13 cellular contexts compared by ENCODE assay signal in genomic region chr3:102512734-102513518, GRCh38.
DNase-seq lines count a peak whose midpoint lies in the region; TF ChIP-seq lines count a peak whose summit lies in the region.
"Had no signal": no experiment of that assay in that cellular context is flagged by ENCODE, and none has a peak within 500 bp of the region (broad histone marks: within the 10 kb centered on the region; RNA-seq: fewer than 3 reads in every experiment).

No MANE protein-coding gene starts in this region.

- H2AFZ ChIP-seq in mammary epithelial cell (ENCODE audit: low read depth, low read length) (no peak overlapping the region), GM23248 (no peak overlapping the region)

- H3F3A ChIP-seq in GM23248 (ENCODE audit: insufficient read depth), result no peaks in the 10 kb centered on the region

- H3K36me3 Mint-ChIP-seq in MCF 10A (ENCODE audit: insufficient read depth, unreplicated experiment), result no peaks in the 10 kb centered on the region

- H3K9me2 ChIP-seq in GM23248 (ENCODE audit: insufficient read depth), result no peaks in the 10 kb centered on the region

- no peak overlapping the region for H3K27ac Mint-ChIP-seq in MCF 10A (ENCODE audit: low read depth, unreplicated experiment)

- intact Hi-C loops in MCF 10A (cut with micrococcal nuclease), result no loop called here
- intact Hi-C loops in breast epithelium (cut with DNase I; ENCODE audit: low total_unique reads), result no loop called here
- intact Hi-C loops in mammary epithelial cell (cut with micrococcal nuclease), result no loop called here
- intact Hi-C loops in esophagus muscularis mucosa (cut with DNase I), result no loop called here

- POLR2A ChIA-PET in MCF 10A (lab: Yijun Ruan, JAX), result interaction anchor here (0.6 to 1.1 kb wide), 3 partner anchors 14 to 181 kb away, joined by 3 to 4 read pairs (median 4); no protein-coding TSS in a partner anchor

- H3K9me3 ChIP-seq in breast epithelium (no peaks in the 10 kb centered on the region), mammary epithelial cell (replicated peaks; ENCODE audit: insufficient read depth, low read length) (no peaks in the 10 kb centered on the region), esophagus muscularis mucosa (no peaks in the 10 kb centered on the region), MG63 (no peaks in the 10 kb centered on the region), GM23248 (ENCODE audit: low read depth) (no peaks in the 10 kb centered on the region)
- H3K9me3 ChIP-seq: mucosa of descending colon had no signal

- H3K4me2 ChIP-seq in mammary epithelial cell (ENCODE audit: insufficient read depth, low read depth, low read length) (no peak overlapping the region), GM23248 (ENCODE audit: unreplicated experiment) (no peak overlapping the region)

- H3K27ac ChIP-seq in breast epithelium, result no peak overlapping the region
- H3K27ac ChIP-seq in mammary epithelial cell (ENCODE audit: insufficient read depth, low read depth, low read length), result no peak overlapping the region
- no peak overlapping the region for H3K27ac ChIP-seq in esophagus muscularis mucosa (replicated peaks in 1 of 4)
- no peak overlapping the region for H3K27ac ChIP-seq in caudate nucleus (ENCODE audit: low read depth, low read length)
- H3K27ac ChIP-seq in GM23248, result no peak overlapping the region
- H3K27ac ChIP-seq: cardiac muscle cell had no signal

- no peaks in the 10 kb centered on the region for H3K79me2 ChIP-seq in mammary epithelial cell (ENCODE audit: insufficient read depth, low read length)
- H3K79me2 ChIP-seq in GM23248 (ENCODE audit: insufficient read depth), result no peaks in the 10 kb centered on the region

- no peaks in the 10 kb centered on the region for H3K4me1 Mint-ChIP-seq in MCF 10A (ENCODE audit: insufficient read depth, unreplicated experiment)

- in situ Hi-C loops in mammary epithelial cell (cut with MboI; ENCODE audit: low sequenced_read_pairs in 2 of 2), result no loop called here
- in situ Hi-C loops in GM23248 (cut with MboI), result no loop called here

- TF ChIP-seq POLR2A in breast epithelium (IDR thresholded peaks at IDR 0.05), result no peak
- no peak for TF ChIP-seq POLR2A in esophagus muscularis mucosa (IDR thresholded peaks at IDR 0.05; ENCODE audit: low read depth)

- no peak overlapping the region for H3K4me3 Mint-ChIP-seq in MCF 10A (ENCODE audit: unreplicated experiment)

- no peaks in the 10 kb centered on the region for H3K9me3 Mint-ChIP-seq in MCF 10A (ENCODE audit: unreplicated experiment)

- no peaks in the 10 kb centered on the region for H4K20me1 ChIP-seq in mammary epithelial cell (ENCODE audit: insufficient read depth, low read length)
- no peaks in the 10 kb centered on the region for H4K20me1 ChIP-seq in GM23248 (ENCODE audit: insufficient read depth)

- no TSS peak for BruUV-seq in MCF 10A (replicated peaks; lab: Mats Ljungman, UMichigan)
- no TSS peak for BruUV-seq in mammary epithelial cell (replicated peaks; lab: Mats Ljungman, UMichigan)

- H3K9ac ChIP-seq in mammary epithelial cell (ENCODE audit: insufficient read depth, low read length) (no peak overlapping the region), GM23248 (no peak overlapping the region)

- no peaks in the 10 kb centered on the region for H3K27me3 ChIP-seq in breast epithelium
- no peaks in the 10 kb centered on the region for H3K27me3 ChIP-seq in mammary epithelial cell (ENCODE audit: insufficient read depth, low read length)
- H3K27me3 ChIP-seq in esophagus muscularis mucosa, result no peaks in the 10 kb centered on the region
- no peaks in the 10 kb centered on the region for H3K27me3 ChIP-seq in MG63
- no peaks in the 10 kb centered on the region for H3K27me3 ChIP-seq in GM23248 (replicated peaks; ENCODE audit: insufficient read depth)
- H3K27me3 ChIP-seq: cardiac muscle cell had no signal

- no peaks in the 10 kb centered on the region for H3K27me3 Mint-ChIP-seq in MCF 10A (ENCODE audit: insufficient read depth, unreplicated experiment)

- CTCF ChIA-PET in MCF 10A (lab: Yijun Ruan, JAX), result interaction anchor here (0.7 to 2.1 kb wide), 5 partner anchors 10 to 693 kb away, joined by 3 to 5 read pairs (median 4); no protein-coding TSS in a partner anchor
- CTCF ChIA-PET in mammary epithelial cell (lab: Charles Lee; ENCODE audit: low non-redundant PET), result no interaction called here

- dilution Hi-C loops in mammary epithelial cell (cut with HindIII; ENCODE audit: low sequenced_read_pairs), result no loop called here

- TF ChIP-seq EP300 in esophagus muscularis mucosa (IDR thresholded peaks at IDR 0.05), result no peak

- WGBS in mammary epithelial cell (ENCODE audit: low coverage, missing lambda C conversion rate), result 88% methylated on average over 5 of the region's 5 CpGs
- WGBS in esophagus muscularis mucosa, result 63% methylated on average over 5 of the region's 5 CpGs
- WGBS in GM23248 (ENCODE audit: low coverage in 1 of 2, low lambda C conversion rate in 2 of 2, missing lambda C conversion rate in 2 of 2), 2 experiments, result 35 to 37% methylated on average over 5 of the region's 5 CpGs

- H3K4me3 ChIP-seq in breast epithelium (no peak overlapping the region), mammary epithelial cell (replicated peaks in 1 of 3; ENCODE audit: insufficient read depth in 1 of 3, low read depth in 2 of 3, low read length in 3 of 3) (no peak overlapping the region), esophagus muscularis mucosa (no peak overlapping the region), MG63 (no peak overlapping the region), GM23248 (no peak overlapping the region)
- H3K4me3 ChIP-seq: cardiac muscle cell, mucosa of descending colon had no signal

- H3K4me1 ChIP-seq in breast epithelium (no peaks in the 10 kb centered on the region), mammary epithelial cell (ENCODE audit: insufficient read depth, low read length) (no peaks in the 10 kb centered on the region), esophagus muscularis mucosa (no peaks in the 10 kb centered on the region), GM23248 (ENCODE audit: insufficient read depth) (no peaks in the 10 kb centered on the region)

- H3K36me3 ChIP-seq in breast epithelium (no peaks in the 10 kb centered on the region), mammary epithelial cell (ENCODE audit: insufficient read depth, low read length) (no peaks in the 10 kb centered on the region), esophagus muscularis mucosa (no peaks in the 10 kb centered on the region), MG63 (no peaks in the 10 kb centered on the region), GM23248 (ENCODE audit: low read depth) (no peaks in the 10 kb centered on the region)
- H3K36me3 ChIP-seq: cardiac muscle cell had no signal

- DNase-seq in MCF 10A (ENCODE audit: unreplicated experiment) (peak; percentile 54), breast epithelium (ENCODE audit: low spot score in 2 of 2) (no peak), NCI-H69 (lab: John Stamatoyannopoulos, UW) (peak; percentile 55), mammary epithelial cell (peak; percentile 27), esophagus muscularis mucosa (ENCODE audit: extremely low spot score) (no peak), caudate nucleus (lab: John Stamatoyannopoulos, UW) (no peak), MG63 (no peak), GM23248 (no peak)
- DNase-seq: activated naive CD4-positive, alpha-beta T cell treated with anti-CD3 and anti-CD28 coated beads, Interleukin-2, amount 50 U/mL, for 16 hours; kidney; mucosa of descending colon; NCI-H524 treated with DMSO at 0.1 percent for 48 hours had no signal

- TF ChIP-seq CTCF in MCF 10A (IDR thresholded peaks at IDR 0.05; ENCODE audit: unreplicated experiment), result no peak
- no peak for TF ChIP-seq CTCF in breast epithelium (IDR thresholded peaks at IDR 0.05)
- no peak for TF ChIP-seq CTCF in mammary epithelial cell (conservative IDR thresholded peaks at IDR 0.05 in 1 of 2, IDR thresholded peaks at IDR 0.05 in 1 of 2; ENCODE audit: extremely low read depth in 1 of 2, insufficient read depth in 1 of 2, low read depth in 1 of 2, low read length in 2 of 2)
- TF ChIP-seq CTCF in esophagus muscularis mucosa (IDR thresholded peaks at IDR 0.05), result no peak

Comparison
In these comparisons a context has a peak if more than half of its experiments do, and no peak if none do; other contexts are left out.
1. DNase-seq: peak in MCF 10A (single experiment), NCI-H69 (single experiment) and mammary epithelial cell (single experiment); none in breast epithelium (0 of 2), esophagus muscularis mucosa (single experiment), caudate nucleus (0 of 61), MG63 (single experiment) and GM23248 (single experiment).